Comparison of ENCODE assay signal across 1 cellular context in genomic region chr13:46119883-46120614, GRCh38.
TF ChIP-seq lines count a peak whose summit lies in the region.

No MANE protein-coding gene starts in this region.

TF ChIP-seq in WTC11, 78 proteins besides CTCF, POLR2A, EP300 and RAD21 (continued from another document):
- TF ChIP-seq ATF6 (CRISPR knock-in tag; IDR thresholded peaks at IDR 0.05) = no peak
- TF ChIP-seq STAT6 (CRISPR knock-in tag; conservative IDR thresholded peaks at IDR 0.05; ENCODE audit: low read depth) = no peak
- TF ChIP-seq MYBL2 (CRISPR knock-in tag; IDR thresholded peaks at IDR 0.05) = no peak
- no peak for TF ChIP-seq ZBTB43 (CRISPR knock-in tag; IDR thresholded peaks at IDR 0.05)
- no peak for TF ChIP-seq ZNF232 (CRISPR knock-in tag; IDR thresholded peaks at IDR 0.05)
- TF ChIP-seq E2F4 (CRISPR knock-in tag; IDR thresholded peaks at IDR 0.05; ENCODE audit: borderline replicate concordance, low read depth) = no peak
- no peak for TF ChIP-seq IRF2 (CRISPR knock-in tag; IDR thresholded peaks at IDR 0.05; ENCODE audit: borderline replicate concordance, low read depth)
- TF ChIP-seq TCF7 (CRISPR knock-in tag; IDR thresholded peaks at IDR 0.05; ENCODE audit: low read depth) = no peak
